In the genomic region with DNA sequence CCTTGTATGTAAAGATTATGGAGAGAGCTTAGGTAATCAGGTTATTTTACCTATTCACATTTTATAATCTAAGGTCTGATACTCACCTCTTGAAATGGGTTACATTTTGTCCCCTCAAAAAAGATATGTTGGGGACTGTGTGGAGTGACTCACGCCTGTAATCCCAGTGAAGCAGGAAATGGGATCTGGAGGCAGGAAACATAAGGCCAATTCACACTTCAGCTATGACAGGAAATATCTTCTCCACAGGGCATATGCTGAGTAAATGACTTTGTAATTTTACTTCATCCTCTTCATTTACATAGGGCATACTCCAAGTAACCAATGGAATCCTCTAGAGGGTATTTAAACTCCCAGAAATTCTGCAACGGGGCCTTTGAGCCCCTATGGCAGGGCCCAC, we compare ENCODE assay signal across 11 cellular contexts.
"Had no signal": no experiment of that assay in that cellular context is flagged by ENCODE, and none has a peak within 500 bp of the region (broad histone marks: within the 10 kb centered on the region; RNA-seq: fewer than 3 reads in every experiment).

No MANE protein-coding gene starts in this region.

- H3K4me3 ChIP-seq: left ventricle myocardium inferior, ovary had no signal

- H3K36me3 Mint-ChIP-seq: activated CD4-positive, alpha-beta memory T cell treated with anti-CD3 and anti-CD28 coated beads for 36 hours; activated naive CD8-positive, alpha-beta T cell treated with anti-CD3 and anti-CD28 coated beads for 36 hours had no signal

- H3K9me3 Mint-ChIP-seq: activated CD4-positive, alpha-beta memory T cell treated with anti-CD3 and anti-CD28 coated beads for 36 hours; activated naive CD8-positive, alpha-beta T cell treated with anti-CD3 and anti-CD28 coated beads for 36 hours had no signal

- H3K27ac Mint-ChIP-seq: activated CD4-positive, alpha-beta memory T cell treated with anti-CD3 and anti-CD28 coated beads for 36 hours; activated naive CD8-positive, alpha-beta T cell treated with anti-CD3 and anti-CD28 coated beads for 36 hours had no signal

- DNase-seq: activated CD4-positive, alpha-beta memory T cell treated with anti-CD3 and anti-CD28 coated beads for 36 hours; activated gamma-delta T cell; activated naive CD8-positive, alpha-beta T cell treated with anti-CD3 and anti-CD28 coated beads for 36 hours; activated T-cell treated with anti-CD3 and anti-CD28 coated beads, Interleukin-2, amount 50 U/mL, for 48 hours; foreskin melanocyte; left ventricle myocardium inferior; mesenchymal stem cell; ovary; stimulated activated CD4-positive, alpha-beta T cell treated with anti-CD3 and anti-CD28 coated beads, Interleukin-2, amount 100 ng/mL, for 48 hours; stimulated activated naive CD4-positive, alpha-beta T cell treated with Interleukin-2 at 50 U/mL for 16 hours; T-helper 9 cell had no signal
